In the genomic region with DNA sequence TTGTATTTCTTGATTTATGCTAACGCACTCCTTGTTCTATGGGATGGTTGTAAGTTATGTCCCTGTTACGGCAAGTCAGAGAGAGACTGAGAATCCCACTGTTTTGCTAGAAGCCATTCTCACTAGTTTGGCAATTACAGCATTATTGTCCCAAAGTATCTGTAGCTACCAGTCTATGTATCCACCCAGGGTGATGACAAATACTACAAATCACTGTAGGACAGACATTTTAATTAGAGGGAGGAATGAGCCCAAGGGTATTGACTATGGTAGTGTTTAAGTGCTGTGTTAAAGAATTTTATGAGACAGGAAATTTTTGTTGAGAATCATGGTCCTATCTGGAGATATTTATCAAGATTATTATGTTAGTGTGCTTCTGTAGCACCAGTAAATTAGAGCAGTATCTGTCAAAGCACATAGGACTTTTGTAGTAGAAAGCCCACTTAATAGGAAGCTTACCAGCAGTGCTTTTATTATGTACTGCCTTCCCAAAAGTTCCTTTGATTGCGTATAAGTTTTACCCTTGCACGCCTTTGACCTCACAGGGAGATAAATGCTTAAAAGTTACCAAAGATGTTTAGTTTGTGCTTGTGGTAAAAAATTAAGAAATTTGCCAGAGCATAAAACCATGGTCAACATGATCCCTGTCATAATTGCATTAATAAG, we compare ENCODE assay signal across 17 cellular contexts. TPM values are rescaled to one million over a fixed set of nuclear protein-coding genes. Genes with fewer than 3 reads are reported as not detected.
DNase-seq lines count a peak whose midpoint lies in the region; ATAC-seq, FAIRE-seq and TF ChIP-seq lines count a peak whose summit lies in the region.
"Had no signal": no experiment of that assay in that cellular context is flagged by ENCODE, and none has a peak within 500 bp of the region (broad histone marks: within the 10 kb centered on the region; RNA-seq: fewer than 3 reads in every experiment).

No MANE protein-coding gene starts in this region.

- H3K9me2 ChIP-seq in PC-3 (replicated peaks; ENCODE audit: low read length), result no peaks in the 10 kb centered on the region

- peaks cover 27% of the 10 kb centered on the region for H3K79me2 ChIP-seq in PC-3 (ENCODE audit: low read length)

- H3K27me3 ChIP-seq in PC-3 (ENCODE audit: low read length), result no peaks in the 10 kb centered on the region
- H3K27me3 ChIP-seq in bronchial epithelial cell (ENCODE audit: control insufficient read depth, insufficient read depth, low read length), result no peaks in the 10 kb centered on the region

- H3K4me2 ChIP-seq in PC-3 (ENCODE audit: low read length), result no peak overlapping the region

- TF ChIP-seq POLR2A in erythroblast (IDR thresholded peaks at IDR 0.05; ENCODE audit: low read length), result no peak

- no peaks in the 10 kb centered on the region for H3K36me3 ChIP-seq in PC-3 (ENCODE audit: low read depth, low read length)
- H3K36me3 ChIP-seq in bronchial epithelial cell (ENCODE audit: control insufficient read depth, insufficient read depth, low read length), result no peaks in the 10 kb centered on the region

- no peak for DNase-seq in activated T-cell treated with anti-CD3 and anti-CD28 coated beads, Interleukin-2, amount 50 U/mL, for 4 hours
- DNase-seq in activated T-cell treated with anti-CD3 and anti-CD28 coated beads, Interleukin-2, amount 50 U/mL, for 1 hour, result no peak
- DNase-seq in PC-3 (peak; percentile 23), bronchial epithelial cell (ENCODE audit: low read depth) (no peak), erythroblast (lab: John Stamatoyannopoulos, UW) (no peak), NCI-H2171 (lab: John Stamatoyannopoulos, UW) (no peak)
- DNase-seq in stimulated activated effector memory CD8-positive, alpha-beta T cell treated with anti-CD3 and anti-CD28 coated beads, Interleukin-12 subunit alpha, Interleukin-12 subunit beta, amount 100 ng/mL, for 72 hours (ENCODE audit: low spot score in 2 of 2), result peak in 1 of 2 donors; percentile 46
- no peak for DNase-seq in NK-92 treated with Interleukin-12 subunit alpha and Interleukin-12 subunit beta, amount 100 ng/mL, for 24 hours (lab: John Stamatoyannopoulos, UW)
- DNase-seq: activated CD4-positive, CD25-positive, alpha-beta regulatory T cell; Caco-2; KBM-7; NCI-H1436; NCI-H345; nephron progenitor cell; retina had no signal

- peak overlapping the region; percentile 75 for H3K4me3 Mint-ChIP-seq in activated T-cell treated with anti-CD3 and anti-CD28 coated beads, Interleukin-2, amount 50 U/mL, for 4 hours
- H3K4me3 Mint-ChIP-seq in stimulated activated effector memory CD8-positive, alpha-beta T cell treated with anti-CD3 and anti-CD28 coated beads, Interleukin-12 subunit alpha, Interleukin-12 subunit beta, amount 100 ng/mL, for 72 hours, result no peak overlapping the region
- H3K4me3 Mint-ChIP-seq: brain, nephron progenitor cell had no signal

- POLR2A ChIA-PET in PC-3 (lab: Charles Lee; ENCODE audit: unreplicated experiment), result no interaction called here

- H3K4me1 Mint-ChIP-seq in activated T-cell treated with anti-CD3 and anti-CD28 coated beads, Interleukin-2, amount 50 U/mL, for 4 hours (ENCODE audit: low read depth), result peaks cover 84% of the 10 kb centered on the region
- peaks cover 76% of the 10 kb centered on the region for H3K4me1 Mint-ChIP-seq in stimulated activated effector memory CD8-positive, alpha-beta T cell treated with anti-CD3 and anti-CD28 coated beads, Interleukin-12 subunit alpha, Interleukin-12 subunit beta, amount 100 ng/mL, for 72 hours

- no peak for ATAC-seq in activated T-cell treated with anti-CD3 and anti-CD28 coated beads, Interleukin-2, amount 50 U/mL, for 4 hours
- peak; percentile 93 for ATAC-seq in PC-3
- ATAC-seq in stimulated activated effector memory CD8-positive, alpha-beta T cell treated with anti-CD3 and anti-CD28 coated beads, Interleukin-12 subunit alpha, Interleukin-12 subunit beta, amount 100 ng/mL, for 72 hours, result no peak

- H3K36me3 Mint-ChIP-seq in activated T-cell treated with anti-CD3 and anti-CD28 coated beads, Interleukin-2, amount 50 U/mL, for 4 hours (ENCODE audit: insufficient read depth), result peaks cover 20% of the 10 kb centered on the region
- peaks cover 83% of the 10 kb centered on the region for H3K36me3 Mint-ChIP-seq in stimulated activated effector memory CD8-positive, alpha-beta T cell treated with anti-CD3 and anti-CD28 coated beads, Interleukin-12 subunit alpha, Interleukin-12 subunit beta, amount 100 ng/mL, for 72 hours
- H3K36me3 Mint-ChIP-seq: brain had no signal

- no peak for TF ChIP-seq CTCF in PC-3 (conservative IDR thresholded peaks at IDR 0.05; ENCODE audit: low read depth, low read length)
- no peak for TF ChIP-seq CTCF in bronchial epithelial cell (IDR thresholded peaks at IDR 0.05; ENCODE audit: insufficient read depth, low read length, severe bottlenecking)

- intact Hi-C loops in PC-3 (cut with micrococcal nuclease), result no loop called here

- H4K20me1 ChIP-seq in PC-3 (ENCODE audit: low read length), result no peaks in the 10 kb centered on the region

- H3K4me1 ChIP-seq in PC-3 (ENCODE audit: insufficient read depth, low read length), result no peaks in the 10 kb centered on the region
- H3K4me1 ChIP-seq: Caco-2 had no signal

- no TSS peak for BruUV-seq in PC-3 (replicated peaks; lab: Mats Ljungman, UMichigan)

- H2AFZ ChIP-seq in PC-3 (ENCODE audit: low read length), result no peak overlapping the region

- FAIRE-seq in bronchial epithelial cell (lab: Jason Lieb, UNC), result peak; percentile 28
- FAIRE-seq: G401.6 had no signal

- no peak overlapping the region for H3K27ac ChIP-seq in PC-3 (ENCODE audit: low read length)

- H3K9me3 ChIP-seq in PC-3 (ENCODE audit: low read length), result no peaks in the 10 kb centered on the region
- H3K9me3 ChIP-seq: Caco-2 had no signal

- no peaks in the 10 kb centered on the region for H3K27me3 Mint-ChIP-seq in activated T-cell treated with anti-CD3 and anti-CD28 coated beads, Interleukin-2, amount 50 U/mL, for 4 hours (ENCODE audit: low read depth)

- peak overlapping the region; percentile 95 for H3K27ac Mint-ChIP-seq in stimulated activated effector memory CD8-positive, alpha-beta T cell treated with anti-CD3 and anti-CD28 coated beads, Interleukin-12 subunit alpha, Interleukin-12 subunit beta, amount 100 ng/mL, for 72 hours
- H3K27ac Mint-ChIP-seq: brain, nephron progenitor cell had no signal

- no peaks in the 10 kb centered on the region for H3K9me3 Mint-ChIP-seq in activated T-cell treated with anti-CD3 and anti-CD28 coated beads, Interleukin-2, amount 50 U/mL, for 4 hours
- H3K9me3 Mint-ChIP-seq in stimulated activated effector memory CD8-positive, alpha-beta T cell treated with anti-CD3 and anti-CD28 coated beads, Interleukin-12 subunit alpha, Interleukin-12 subunit beta, amount 100 ng/mL, for 72 hours, result no peaks in the 10 kb centered on the region
- H3K9me3 Mint-ChIP-seq: nephron progenitor cell had no signal

- H3K4me3 ChIP-seq in PC-3 (ENCODE audit: low read length) (no peak overlapping the region), bronchial epithelial cell (ENCODE audit: low read depth, low read length) (no peak overlapping the region)

- H3F3A ChIP-seq in PC-3 (ENCODE audit: low read length, unreplicated experiment), result no peaks in the 10 kb centered on the region

- CTCF ChIA-PET in PC-3 (lab: Charles Lee), result no interaction called here

- no peak overlapping the region for H3K9ac ChIP-seq in PC-3 (ENCODE audit: low read length)

RNA-seq across cellular contexts. Expression of a gene that starts 10.7 kb away (rescaled TPM):
- 100 to 1,000 TPM; 109 to 141 (median 134) TPM for total RNA-seq in activated T-cell treated with anti-CD3 and anti-CD28 coated beads, Interleukin-2, amount 50 U/mL, for 4 hours
- 80.8 and 170 TPM in 2 replicates for total RNA-seq in PC-3 (2014; rRNA removed)
- 24.5 and 52.6 TPM in 2 replicates for total RNA-seq in bronchial epithelial cell

RNA-seq across cellular contexts. Expression of a gene that starts 51.0 kb away (rescaled TPM):
- 1 to 10 TPM; 1.1 to 1.5 (median 1.3) TPM for total RNA-seq in activated T-cell treated with anti-CD3 and anti-CD28 coated beads, Interleukin-2, amount 50 U/mL, for 4 hours
- total RNA-seq in PC-3 (2014; rRNA removed), result 70.6 and 85.3 TPM in 2 replicates
- 10.5 and 15.7 TPM in 2 replicates for total RNA-seq in bronchial epithelial cell
